ENCODE assay signal across 1 cellular context in genomic region chr6:16286151-16286522, GRCh38.
TF ChIP-seq lines count a peak whose summit lies in the region.

No MANE protein-coding gene starts in this region.

TF ChIP-seq in K562, 482 proteins besides CTCF, POLR2A, EP300 and RAD21 (continued from another document):
- TF ChIP-seq ZBTB33 (CRISPR knock-in tag; IDR thresholded peaks at IDR 0.05): peak; percentile 69; the same call in 1 of the 2 replicates
- no peak for TF ChIP-seq SPI1 (IDR thresholded peaks at IDR 0.05; ENCODE audit: borderline replicate concordance, low read depth, low read length)
- peak; percentile 55 for TF ChIP-seq RBM22 (IDR thresholded peaks at IDR 0.05; ENCODE audit: low read depth, low read length, poor library complexity, severe bottlenecking)
